9 cellular contexts compared by ENCODE assay signal in the genomic region with DNA sequence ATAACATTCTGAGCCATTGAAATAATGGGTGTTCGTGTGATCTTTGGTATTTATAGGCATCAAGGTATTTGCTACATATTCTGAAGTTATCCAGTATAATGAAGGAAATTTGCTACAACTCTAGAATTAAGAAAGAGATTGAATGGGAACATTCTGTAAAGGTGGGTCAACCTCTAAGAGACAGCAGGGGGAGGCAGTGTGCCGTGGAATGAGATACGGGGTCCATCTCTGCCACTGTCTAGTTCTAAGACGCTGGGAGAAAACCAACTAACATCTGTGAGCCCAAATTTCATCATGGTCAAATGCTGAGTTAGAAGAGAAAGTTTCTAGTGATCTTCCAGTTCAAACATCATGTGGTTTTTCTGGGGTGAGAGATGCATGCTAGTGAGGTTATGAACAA.
DNase-seq lines count a peak whose midpoint lies in the region; ATAC-seq and TF ChIP-seq lines count a peak whose summit lies in the region.
"Had no signal": no experiment of that assay in that cellular context is flagged by ENCODE, and none has a peak within 500 bp of the region (broad histone marks: within the 10 kb centered on the region; RNA-seq: fewer than 3 reads in every experiment).

No MANE protein-coding gene starts in this region.

- CTCF ChIA-PET in activated CD8-positive, alpha-beta memory T cell treated with anti-CD3 and anti-CD28 coated beads, Interleukin-2, amount 10 ng/mL, durations not matched to agents 7 days and 5 days (lab: Charles Lee), result no interaction called here

- TF ChIP-seq CTCF in choroid plexus epithelial cell (conservative IDR thresholded peaks at IDR 0.05; ENCODE audit: low read depth, low read length), result peak; percentile 26

- ATAC-seq in GM18508 (IDR thresholded peaks at IDR 0.05; ENCODE audit: insufficient read depth, unreplicated experiment), result peak; percentile 91
- no peak for ATAC-seq in activated CD8-positive, alpha-beta memory T cell treated with anti-CD3 and anti-CD28 coated beads, Interleukin-2, amount 10 ng/mL, durations not matched to agents 7 days and 5 days

- H3F3A ChIP-seq in GM23248 (ENCODE audit: insufficient read depth), result no peaks in the 10 kb centered on the region

- H4K20me1 ChIP-seq in GM23248 (ENCODE audit: insufficient read depth), result no peaks in the 10 kb centered on the region

- no peak overlapping the region for H3K4me3 Mint-ChIP-seq in activated CD4-positive, alpha-beta T cell treated with anti-CD3 and anti-CD28 coated beads, Interleukin-2, amount 10 ng/mL, durations not matched to agents 24 days and 14 days
- no peak overlapping the region for H3K4me3 Mint-ChIP-seq in activated CD8-positive, alpha-beta memory T cell treated with anti-CD3 and anti-CD28 coated beads, Interleukin-2, amount 10 ng/mL, durations not matched to agents 7 days and 5 days

- no peaks in the 10 kb centered on the region for H3K79me2 ChIP-seq in GM23248 (ENCODE audit: insufficient read depth)

- in situ Hi-C loops in GM23248 (cut with MboI), result no loop called here

- WGBS in GM23248 (ENCODE audit: low coverage in 1 of 2, low lambda C conversion rate in 2 of 2, missing lambda C conversion rate in 2 of 2), 2 experiments, result 0 to 2% methylated on average over 4 of the region's 4 CpGs

- no peak overlapping the region for H3K4me3 ChIP-seq in GM23248
- H3K4me3 ChIP-seq in choroid plexus epithelial cell (ENCODE audit: low read depth, low read length), result no peak overlapping the region

- no peaks in the 10 kb centered on the region for H3K4me1 ChIP-seq in GM23248 (ENCODE audit: insufficient read depth)

- H3K4me1 Mint-ChIP-seq in activated CD4-positive, alpha-beta T cell treated with anti-CD3 and anti-CD28 coated beads, Interleukin-2, amount 10 ng/mL, durations not matched to agents 24 days and 14 days, result no peaks in the 10 kb centered on the region
- H3K4me1 Mint-ChIP-seq in activated CD8-positive, alpha-beta memory T cell treated with anti-CD3 and anti-CD28 coated beads, Interleukin-2, amount 10 ng/mL, durations not matched to agents 7 days and 5 days, result no peaks in the 10 kb centered on the region

- H3K36me3 Mint-ChIP-seq in activated CD4-positive, alpha-beta T cell treated with anti-CD3 and anti-CD28 coated beads, Interleukin-2, amount 10 ng/mL, durations not matched to agents 24 days and 14 days (ENCODE audit: low read depth), result no peaks in the 10 kb centered on the region
- H3K36me3 Mint-ChIP-seq in activated CD8-positive, alpha-beta memory T cell treated with anti-CD3 and anti-CD28 coated beads, Interleukin-2, amount 10 ng/mL, durations not matched to agents 7 days and 5 days, result no peaks in the 10 kb centered on the region

- no peak overlapping the region for H3K4me2 ChIP-seq in GM23248 (ENCODE audit: unreplicated experiment)

- no peak overlapping the region for H2AFZ ChIP-seq in GM23248

- peak; percentile 17 for DNase-seq in GM23248
- peak; percentile 90 to 95 for DNase-seq in Kasumi-1 (lab: John Stamatoyannopoulos, UW)
- DNase-seq in choroid plexus epithelial cell (ENCODE audit: low read depth), result peak; percentile 7
- DNase-seq in pons (ENCODE audit: low spot score), result peak; percentile 55
- DNase-seq in activated CD4-positive, alpha-beta T cell treated with anti-CD3 and anti-CD28 coated beads, Interleukin-2, amount 10 ng/mL, durations not matched to agents 24 days and 14 days, result no peak
- no peak for DNase-seq in activated CD8-positive, alpha-beta memory T cell treated with anti-CD3 and anti-CD28 coated beads, Interleukin-2, amount 10 ng/mL, durations not matched to agents 7 days and 5 days
- no peak for DNase-seq in kidney glomerular epithelial cell (lab: John Stamatoyannopoulos, UW)
- DNase-seq: IMR-90 had no signal

- no peaks in the 10 kb centered on the region for H3K27me3 ChIP-seq in GM23248 (replicated peaks; ENCODE audit: insufficient read depth)

- no peaks in the 10 kb centered on the region for H3K9me2 ChIP-seq in GM23248 (ENCODE audit: insufficient read depth)

- H3K9me3 ChIP-seq in GM23248 (ENCODE audit: low read depth), result no peaks in the 10 kb centered on the region

- no peak overlapping the region for H3K27ac Mint-ChIP-seq in activated CD4-positive, alpha-beta T cell treated with anti-CD3 and anti-CD28 coated beads, Interleukin-2, amount 10 ng/mL, durations not matched to agents 24 days and 14 days
- H3K27ac Mint-ChIP-seq in activated CD8-positive, alpha-beta memory T cell treated with anti-CD3 and anti-CD28 coated beads, Interleukin-2, amount 10 ng/mL, durations not matched to agents 7 days and 5 days, result no peak overlapping the region

- intact Hi-C loops in activated CD4-positive, alpha-beta T cell treated with anti-CD3 and anti-CD28 coated beads, Interleukin-2, amount 10 ng/mL, durations not matched to agents 24 days and 14 days (cut with micrococcal nuclease), result no loop called here

- H3K9ac ChIP-seq in GM23248, result no peak overlapping the region

- no peak overlapping the region for H3K27ac ChIP-seq in GM23248

- no peaks in the 10 kb centered on the region for H3K36me3 ChIP-seq in GM23248 (ENCODE audit: low read depth)

- H3K27me3 Mint-ChIP-seq in activated CD4-positive, alpha-beta T cell treated with anti-CD3 and anti-CD28 coated beads, Interleukin-2, amount 10 ng/mL, durations not matched to agents 24 days and 14 days, result no peaks in the 10 kb centered on the region
- H3K27me3 Mint-ChIP-seq in activated CD8-positive, alpha-beta memory T cell treated with anti-CD3 and anti-CD28 coated beads, Interleukin-2, amount 10 ng/mL, durations not matched to agents 7 days and 5 days, result no peaks in the 10 kb centered on the region

- peaks cover 4% of the 10 kb centered on the region for H3K9me3 Mint-ChIP-seq in activated CD4-positive, alpha-beta T cell treated with anti-CD3 and anti-CD28 coated beads, Interleukin-2, amount 10 ng/mL, durations not matched to agents 24 days and 14 days
- no peaks in the 10 kb centered on the region for H3K9me3 Mint-ChIP-seq in activated CD8-positive, alpha-beta memory T cell treated with anti-CD3 and anti-CD28 coated beads, Interleukin-2, amount 10 ng/mL, durations not matched to agents 7 days and 5 days (ENCODE audit: low read depth)

Comparison
In these comparisons a context has a peak if more than half of its experiments do, and no peak if none do; other contexts are left out.
1. DNase-seq: peak in GM23248 (single experiment), Kasumi-1 (2 of 2), choroid plexus epithelial cell (single experiment) and pons (single experiment); none in activated CD4-positive, alpha-beta T cell treated with anti-CD3 and anti-CD28 coated beads, Interleukin-2, amount 10 ng/mL, durations not matched to agents 24 days and 14 days (single experiment), activated CD8-positive, alpha-beta memory T cell treated with anti-CD3 and anti-CD28 coated beads, Interleukin-2, amount 10 ng/mL, durations not matched to agents 7 days and 5 days (single experiment) and kidney glomerular epithelial cell (single experiment).